ENCODE assay signal across 1 cellular context in genomic region chr9:125493384-125493783, GRCh38.
TF ChIP-seq lines count a peak whose summit lies in the region.

No MANE protein-coding gene starts in this region.

TF ChIP-seq in HepG2, 621 proteins besides CTCF, POLR2A, EP300 and RAD21 (continued from another document and continues in another):
- TF ChIP-seq, protein P1, sequence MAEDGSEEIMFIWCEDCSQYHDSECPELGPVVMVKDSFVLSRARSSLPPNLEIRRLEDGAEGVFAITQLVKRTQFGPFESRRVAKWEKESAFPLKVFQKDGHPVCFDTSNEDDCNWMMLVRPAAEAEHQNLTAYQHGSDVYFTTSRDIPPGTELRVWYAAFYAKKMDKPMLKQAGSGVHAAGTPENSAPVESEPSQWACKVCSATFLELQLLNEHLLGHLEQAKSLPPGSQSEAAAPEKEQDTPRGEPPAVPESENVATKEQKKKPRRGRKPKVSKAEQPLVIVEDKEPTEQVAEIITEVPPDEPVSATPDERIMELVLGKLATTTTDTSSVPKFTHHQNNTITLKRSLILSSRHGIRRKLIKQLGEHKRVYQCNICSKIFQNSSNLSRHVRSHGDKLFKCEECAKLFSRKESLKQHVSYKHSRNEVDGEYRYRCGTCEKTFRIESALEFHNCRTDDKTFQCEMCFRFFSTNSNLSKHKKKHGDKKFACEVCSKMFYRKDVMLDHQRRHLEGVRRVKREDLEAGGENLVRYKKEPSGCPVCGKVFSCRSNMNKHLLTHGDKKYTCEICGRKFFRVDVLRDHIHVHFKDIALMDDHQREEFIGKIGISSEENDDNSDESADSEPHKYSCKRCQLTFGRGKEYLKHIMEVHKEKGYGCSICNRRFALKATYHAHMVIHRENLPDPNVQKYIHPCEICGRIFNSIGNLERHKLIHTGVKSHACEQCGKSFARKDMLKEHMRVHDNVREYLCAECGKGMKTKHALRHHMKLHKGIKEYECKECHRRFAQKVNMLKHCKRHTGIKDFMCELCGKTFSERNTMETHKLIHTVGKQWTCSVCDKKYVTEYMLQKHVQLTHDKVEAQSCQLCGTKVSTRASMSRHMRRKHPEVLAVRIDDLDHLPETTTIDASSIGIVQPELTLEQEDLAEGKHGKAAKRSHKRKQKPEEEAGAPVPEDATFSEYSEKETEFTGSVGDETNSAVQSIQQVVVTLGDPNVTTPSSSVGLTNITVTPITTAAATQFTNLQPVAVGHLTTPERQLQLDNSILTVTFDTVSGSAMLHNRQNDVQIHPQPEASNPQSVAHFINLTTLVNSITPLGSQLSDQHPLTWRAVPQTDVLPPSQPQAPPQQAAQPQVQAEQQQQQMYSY (CRISPR knock-in tag; IDR thresholded peaks at IDR 0.05) = no peak
- TF ChIP-seq BRCA1 (CRISPR knock-in tag; IDR thresholded peaks at IDR 0.05) (no peak), XBP1 (CRISPR knock-in tag; IDR thresholded peaks at IDR 0.05) (no peak), E2F1 (CRISPR knock-in tag; IDR thresholded peaks at IDR 0.05) (no peak), ZFP1 (CRISPR knock-in tag; IDR thresholded peaks at IDR 0.05) (no peak), SMAD9 (CRISPR knock-in tag; IDR thresholded peaks at IDR 0.05) (no peak), ZNF724P (CRISPR knock-in tag; IDR thresholded peaks at IDR 0.05; ENCODE audit: borderline replicate concordance) (no peak), ZNF770 (CRISPR knock-in tag; IDR thresholded peaks at IDR 0.05) (no peak), PRDM10 (CRISPR knock-in tag; IDR thresholded peaks at IDR 0.05; ENCODE audit: low read depth) (peak; percentile 38; the same call in 1 of the 2 replicates), RBFOX2 (IDR thresholded peaks at IDR 0.05; ENCODE audit: low read depth, low read length) (no peak), ZNF354B (CRISPR knock-in tag; IDR thresholded peaks at IDR 0.05) (no peak), KDM1A (CRISPR knock-in tag; IDR thresholded peaks at IDR 0.05) (peak; percentile 94; the same call in 1 of the 2 replicates), ZNF788 (CRISPR knock-in tag; IDR thresholded peaks at IDR 0.05; ENCODE audit: borderline replicate concordance) (no peak), HOXA9 (CRISPR knock-in tag; IDR thresholded peaks at IDR 0.05; ENCODE audit: borderline replicate concordance) (no peak), TBL1XR1 (IDR thresholded peaks at IDR 0.05; ENCODE audit: borderline replicate concordance, low read length, partially characterized antibody) (no peak), BCL6 (CRISPR knock-in tag; IDR thresholded peaks at IDR 0.05) (peak; percentile 60), ZNF468 (CRISPR knock-in tag; IDR thresholded peaks at IDR 0.05) (no peak), STAT5B (CRISPR knock-in tag; IDR thresholded peaks at IDR 0.05) (no peak), ZNF30 (CRISPR knock-in tag; IDR thresholded peaks at IDR 0.05) (no peak), KAT2B (IDR thresholded peaks at IDR 0.05; ENCODE audit: borderline replicate concordance, low read depth, low read length) (no peak), STAG1 (CRISPR knock-in tag; IDR thresholded peaks at IDR 0.05) (0 out of 2 replicates have a peak, but pooled peaks have one; percentile 6), ZNF782 (CRISPR knock-in tag; IDR thresholded peaks at IDR 0.05; ENCODE audit: borderline replicate concordance) (no peak), GATA4 (IDR thresholded peaks at IDR 0.05; ENCODE audit: borderline replicate concordance, low read depth) (no peak), ZNF556 (CRISPR knock-in tag; IDR thresholded peaks at IDR 0.05; ENCODE audit: borderline replicate concordance) (0 out of 2 replicates have a peak, but pooled peaks have one; percentile 35), ZNF547 (CRISPR knock-in tag; IDR thresholded peaks at IDR 0.05) (no peak), FOXK2 (IDR thresholded peaks at IDR 0.05) (no peak), ZSCAN29 (CRISPR knock-in tag; conservative IDR thresholded peaks at IDR 0.05) (no peak), ZC3H13 (CRISPR knock-in tag; IDR thresholded peaks at IDR 0.05) (no peak), ZFP36L2 (CRISPR knock-in tag; IDR thresholded peaks at IDR 0.05) (no peak), ZFP82 (CRISPR knock-in tag; IDR thresholded peaks at IDR 0.05; ENCODE audit: borderline replicate concordance) (no peak), ZKSCAN1 (IDR thresholded peaks at IDR 0.05; ENCODE audit: low read length) (0 out of 2 replicates have a peak, but pooled peaks have one; percentile 60), ZNF12 (CRISPR knock-in tag; IDR thresholded peaks at IDR 0.05) (peak; percentile 74; the same call in 1 of the 2 replicates), MTA1 (CRISPR knock-in tag; IDR thresholded peaks at IDR 0.05; ENCODE audit: borderline replicate concordance) (no peak)
- TF ChIP-seq, protein P2, sequence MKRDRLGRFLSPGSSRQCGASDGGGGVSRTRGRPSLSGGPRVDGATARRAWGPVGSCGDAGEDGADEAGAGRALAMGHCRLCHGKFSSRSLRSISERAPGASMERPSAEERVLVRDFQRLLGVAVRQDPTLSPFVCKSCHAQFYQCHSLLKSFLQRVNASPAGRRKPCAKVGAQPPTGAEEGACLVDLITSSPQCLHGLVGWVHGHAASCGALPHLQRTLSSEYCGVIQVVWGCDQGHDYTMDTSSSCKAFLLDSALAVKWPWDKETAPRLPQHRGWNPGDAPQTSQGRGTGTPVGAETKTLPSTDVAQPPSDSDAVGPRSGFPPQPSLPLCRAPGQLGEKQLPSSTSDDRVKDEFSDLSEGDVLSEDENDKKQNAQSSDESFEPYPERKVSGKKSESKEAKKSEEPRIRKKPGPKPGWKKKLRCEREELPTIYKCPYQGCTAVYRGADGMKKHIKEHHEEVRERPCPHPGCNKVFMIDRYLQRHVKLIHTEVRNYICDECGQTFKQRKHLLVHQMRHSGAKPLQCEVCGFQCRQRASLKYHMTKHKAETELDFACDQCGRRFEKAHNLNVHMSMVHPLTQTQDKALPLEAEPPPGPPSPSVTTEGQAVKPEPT (CRISPR knock-in tag; IDR thresholded peaks at IDR 0.05; ENCODE audit: low read depth) = no peak
- TF ChIP-seq, protein P3, sequence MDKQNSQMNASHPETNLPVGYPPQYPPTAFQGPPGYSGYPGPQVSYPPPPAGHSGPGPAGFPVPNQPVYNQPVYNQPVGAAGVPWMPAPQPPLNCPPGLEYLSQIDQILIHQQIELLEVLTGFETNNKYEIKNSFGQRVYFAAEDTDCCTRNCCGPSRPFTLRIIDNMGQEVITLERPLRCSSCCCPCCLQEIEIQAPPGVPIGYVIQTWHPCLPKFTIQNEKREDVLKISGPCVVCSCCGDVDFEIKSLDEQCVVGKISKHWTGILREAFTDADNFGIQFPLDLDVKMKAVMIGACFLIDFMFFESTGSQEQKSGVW (CRISPR knock-in tag; IDR thresholded peaks at IDR 0.05; ENCODE audit: borderline replicate concordance) = no peak
- TF ChIP-seq, protein P4, sequence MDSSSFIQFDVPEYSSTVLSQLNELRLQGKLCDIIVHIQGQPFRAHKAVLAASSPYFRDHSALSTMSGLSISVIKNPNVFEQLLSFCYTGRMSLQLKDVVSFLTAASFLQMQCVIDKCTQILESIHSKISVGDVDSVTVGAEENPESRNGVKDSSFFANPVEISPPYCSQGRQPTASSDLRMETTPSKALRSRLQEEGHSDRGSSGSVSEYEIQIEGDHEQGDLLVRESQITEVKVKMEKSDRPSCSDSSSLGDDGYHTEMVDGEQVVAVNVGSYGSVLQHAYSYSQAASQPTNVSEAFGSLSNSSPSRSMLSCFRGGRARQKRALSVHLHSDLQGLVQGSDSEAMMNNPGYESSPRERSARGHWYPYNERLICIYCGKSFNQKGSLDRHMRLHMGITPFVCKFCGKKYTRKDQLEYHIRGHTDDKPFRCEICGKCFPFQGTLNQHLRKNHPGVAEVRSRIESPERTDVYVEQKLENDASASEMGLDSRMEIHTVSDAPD (CRISPR knock-in tag; IDR thresholded peaks at IDR 0.05) = no peak
- TF ChIP-seq, protein P5, sequence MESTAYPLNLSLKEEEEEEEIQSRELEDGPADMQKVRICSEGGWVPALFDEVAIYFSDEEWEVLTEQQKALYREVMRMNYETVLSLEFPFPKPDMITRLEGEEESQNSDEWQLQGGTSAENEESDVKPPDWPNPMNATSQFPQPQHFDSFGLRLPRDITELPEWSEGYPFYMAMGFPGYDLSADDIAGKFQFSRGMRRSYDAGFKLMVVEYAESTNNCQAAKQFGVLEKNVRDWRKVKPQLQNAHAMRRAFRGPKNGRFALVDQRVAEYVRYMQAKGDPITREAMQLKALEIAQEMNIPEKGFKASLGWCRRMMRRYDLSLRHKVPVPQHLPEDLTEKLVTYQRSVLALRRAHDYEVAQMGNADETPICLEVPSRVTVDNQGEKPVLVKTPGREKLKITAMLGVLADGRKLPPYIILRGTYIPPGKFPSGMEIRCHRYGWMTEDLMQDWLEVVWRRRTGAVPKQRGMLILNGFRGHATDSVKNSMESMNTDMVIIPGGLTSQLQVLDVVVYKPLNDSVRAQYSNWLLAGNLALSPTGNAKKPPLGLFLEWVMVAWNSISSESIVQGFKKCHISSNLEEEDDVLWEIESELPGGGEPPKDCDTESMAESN (CRISPR knock-in tag; conservative IDR thresholded peaks at IDR 0.05) = peak; percentile 98
- TF ChIP-seq, protein P6, sequence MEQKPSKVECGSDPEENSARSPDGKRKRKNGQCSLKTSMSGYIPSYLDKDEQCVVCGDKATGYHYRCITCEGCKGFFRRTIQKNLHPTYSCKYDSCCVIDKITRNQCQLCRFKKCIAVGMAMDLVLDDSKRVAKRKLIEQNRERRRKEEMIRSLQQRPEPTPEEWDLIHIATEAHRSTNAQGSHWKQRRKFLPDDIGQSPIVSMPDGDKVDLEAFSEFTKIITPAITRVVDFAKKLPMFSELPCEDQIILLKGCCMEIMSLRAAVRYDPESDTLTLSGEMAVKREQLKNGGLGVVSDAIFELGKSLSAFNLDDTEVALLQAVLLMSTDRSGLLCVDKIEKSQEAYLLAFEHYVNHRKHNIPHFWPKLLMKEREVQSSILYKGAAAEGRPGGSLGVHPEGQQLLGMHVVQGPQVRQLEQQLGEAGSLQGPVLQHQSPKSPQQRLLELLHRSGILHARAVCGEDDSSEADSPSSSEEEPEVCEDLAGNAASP (CRISPR knock-in tag; IDR thresholded peaks at IDR 0.05; ENCODE audit: borderline replicate concordance) = peak; percentile 27; the same call in 1 of the 2 replicates
